In genomic region chr17:8552582-8553320, GRCh38 we compare ENCODE assay signal across 1 cellular context.
TF ChIP-seq lines count a peak whose summit lies in the region.

No MANE protein-coding gene starts in this region.

TF ChIP-seq in IMR-90, 13 proteins besides CTCF, POLR2A, EP300 and RAD21 (continued from another document):
- TF ChIP-seq ELK1 (IDR thresholded peaks at IDR 0.05; ENCODE audit: borderline replicate concordance, low read depth, low read length) (no peak), SMC3 (IDR thresholded peaks at IDR 0.05; ENCODE audit: low read depth, low read length) (no peak), FOS (IDR thresholded peaks at IDR 0.05; ENCODE audit: low read depth, low read length) (no peak), CEBPB (IDR thresholded peaks at IDR 0.05; ENCODE audit: low read depth, low read length) (no peak), BHLHE40 (IDR thresholded peaks at IDR 0.05; ENCODE audit: low read depth, low read length) (no peak), MAZ (IDR thresholded peaks at IDR 0.05; ENCODE audit: borderline replicate concordance, low read depth, low read length) (no peak), NFE2L2 (IDR thresholded peaks at IDR 0.05; ENCODE audit: low read depth, low read length) (no peak), RFX5 (IDR thresholded peaks at IDR 0.05; ENCODE audit: low read depth, low read length) (no peak)
